10 cellular contexts compared by ENCODE assay signal in genomic region chr15:73284073-73284472, GRCh38.
DNase-seq lines count a peak whose midpoint lies in the region; ATAC-seq and TF ChIP-seq lines count a peak whose summit lies in the region.
"Had no signal": no experiment of that assay in that cellular context is flagged by ENCODE, and none has a peak within 500 bp of the region (broad histone marks: within the 10 kb centered on the region; RNA-seq: fewer than 3 reads in every experiment).

No MANE protein-coding gene starts in this region.

- no peak overlapping the region for H2AFZ ChIP-seq in DND-41 (ENCODE audit: low read depth, low read length)
- H2AFZ ChIP-seq: GM23338 had no signal

- no peaks in the 10 kb centered on the region for H3K36me3 ChIP-seq in DND-41 (ENCODE audit: insufficient read depth, low read length)
- H3K36me3 ChIP-seq in adrenal gland (replicated peaks in 1 of 2): peaks cover 0 to 28% of the 10 kb centered on the region in 2 donors
- peaks cover 34 to 57% of the 10 kb centered on the region in 2 donors for H3K36me3 ChIP-seq in ascending aorta
- H3K36me3 ChIP-seq in upper lobe of right lung: peaks cover 44% of the 10 kb centered on the region

- 78 to 87% (median 87%) methylated on average over 1 of the region's 1 CpG for WGBS in adrenal gland, 4 donors

- no peak overlapping the region for H3K9ac ChIP-seq in DND-41 (ENCODE audit: low read depth, low read length)

- TF ChIP-seq CTCF in DND-41 (IDR thresholded peaks at IDR 0.05; ENCODE audit: borderline replicate concordance, extremely low read depth, low read length, poor library complexity, severe bottlenecking) (peak; percentile 35), adrenal gland (IDR thresholded peaks at IDR 0.05) (peak in 4 of 6 experiments; percentile 16 to 32 (median 24)), ascending aorta (IDR thresholded peaks at IDR 0.05) (peak in 1 of 3 experiments; percentile 25), upper lobe of right lung (IDR thresholded peaks at IDR 0.05) (no peak)

- H3K4me3 ChIP-seq in DND-41 (ENCODE audit: low read depth in 1 of 2, low read length in 2 of 2) (no peak overlapping the region), adrenal gland (no peak overlapping the region), ascending aorta (no peak overlapping the region), upper lobe of right lung (no peak overlapping the region)
- H3K4me3 ChIP-seq: GM23338 had no signal

- H3K27ac ChIP-seq in DND-41 (ENCODE audit: low read length) (no peak overlapping the region), adrenal gland (no peak overlapping the region), ascending aorta (no peak overlapping the region), upper lobe of right lung (no peak overlapping the region)

- H3K4me1 ChIP-seq in DND-41 (ENCODE audit: insufficient read depth, low read length) (no peaks in the 10 kb centered on the region), adrenal gland (replicated peaks in 1 of 2) (no peaks in the 10 kb centered on the region), ascending aorta (peaks cover 0 to 15% of the 10 kb centered on the region in 2 donors), upper lobe of right lung (no peaks in the 10 kb centered on the region)

- no peak overlapping the region for H3K4me2 ChIP-seq in DND-41 (ENCODE audit: insufficient read depth, low read length)
- H3K4me2 ChIP-seq: GM23338 had no signal

- H3K27me3 ChIP-seq in DND-41 (ENCODE audit: insufficient read depth, low read length, poor library complexity) (no peaks in the 10 kb centered on the region), adrenal gland (no peaks in the 10 kb centered on the region), ascending aorta (no peaks in the 10 kb centered on the region), upper lobe of right lung (no peaks in the 10 kb centered on the region)

- no peak for TF ChIP-seq POLR2A in adrenal gland (IDR thresholded peaks at IDR 0.05)

- DNase-seq in DND-41 (no peak), LHCN-M2 (ENCODE audit: low read depth) (peak; percentile 26), adrenal gland (no peak), lung microvascular endothelial cell (ENCODE audit: low read depth in 2 of 2) (peak; percentile 12 to 33), NCI-H748 treated with DMSO at 0.1 percent for 48 hours (lab: John Stamatoyannopoulos, UW) (no peak), ascending aorta (ENCODE audit: low spot score in 2 of 2) (no peak), upper lobe of right lung (no peak)

- no peaks in the 10 kb centered on the region for H4K20me1 ChIP-seq in DND-41 (ENCODE audit: insufficient read depth, low read length)

- no peaks in the 10 kb centered on the region for H3K9me3 ChIP-seq in DND-41 (ENCODE audit: insufficient read depth, low read length, severe bottlenecking)
- H3K9me3 ChIP-seq in adrenal gland (replicated peaks in 1 of 3): no peaks in the 10 kb centered on the region
- H3K9me3 ChIP-seq in ascending aorta: no peaks in the 10 kb centered on the region
- H3K9me3 ChIP-seq in upper lobe of right lung: no peaks in the 10 kb centered on the region

- ATAC-seq in DND-41 (ENCODE audit: insufficient read depth, low read depth): no peak
- ATAC-seq in HG03457 (IDR thresholded peaks at IDR 0.05; ENCODE audit: unreplicated experiment): no peak
- no peak for ATAC-seq in upper lobe of right lung
- ATAC-seq: GM23338; stimulated activated effector memory CD8-positive, alpha-beta T cell treated with anti-CD3 and anti-CD28 coated beads, Interleukin-12 subunit alpha, Interleukin-12 subunit beta, amount 100 ng/mL, for 72 hours had no signal

- intact Hi-C loops in adrenal gland (cut with DNase I) (no loop called here), ascending aorta (cut with DNase I) (no loop called here), upper lobe of right lung (cut with DNase I) (no loop called here)

- no peaks in the 10 kb centered on the region for H3K79me2 ChIP-seq in DND-41 (ENCODE audit: insufficient read depth, low read length)

Comparison
In these comparisons a context has a peak if more than half of its experiments do, and no peak if none do; other contexts are left out.
1. DNase-seq: peak in LHCN-M2 (single experiment) and lung microvascular endothelial cell (2 of 2); none in DND-41 (single experiment), adrenal gland (0 of 7), NCI-H748 treated with DMSO at 0.1 percent for 48 hours (single experiment), ascending aorta (0 of 2) and upper lobe of right lung (single experiment).